ENCODE assay signal across 8 cellular contexts in the genomic region with DNA sequence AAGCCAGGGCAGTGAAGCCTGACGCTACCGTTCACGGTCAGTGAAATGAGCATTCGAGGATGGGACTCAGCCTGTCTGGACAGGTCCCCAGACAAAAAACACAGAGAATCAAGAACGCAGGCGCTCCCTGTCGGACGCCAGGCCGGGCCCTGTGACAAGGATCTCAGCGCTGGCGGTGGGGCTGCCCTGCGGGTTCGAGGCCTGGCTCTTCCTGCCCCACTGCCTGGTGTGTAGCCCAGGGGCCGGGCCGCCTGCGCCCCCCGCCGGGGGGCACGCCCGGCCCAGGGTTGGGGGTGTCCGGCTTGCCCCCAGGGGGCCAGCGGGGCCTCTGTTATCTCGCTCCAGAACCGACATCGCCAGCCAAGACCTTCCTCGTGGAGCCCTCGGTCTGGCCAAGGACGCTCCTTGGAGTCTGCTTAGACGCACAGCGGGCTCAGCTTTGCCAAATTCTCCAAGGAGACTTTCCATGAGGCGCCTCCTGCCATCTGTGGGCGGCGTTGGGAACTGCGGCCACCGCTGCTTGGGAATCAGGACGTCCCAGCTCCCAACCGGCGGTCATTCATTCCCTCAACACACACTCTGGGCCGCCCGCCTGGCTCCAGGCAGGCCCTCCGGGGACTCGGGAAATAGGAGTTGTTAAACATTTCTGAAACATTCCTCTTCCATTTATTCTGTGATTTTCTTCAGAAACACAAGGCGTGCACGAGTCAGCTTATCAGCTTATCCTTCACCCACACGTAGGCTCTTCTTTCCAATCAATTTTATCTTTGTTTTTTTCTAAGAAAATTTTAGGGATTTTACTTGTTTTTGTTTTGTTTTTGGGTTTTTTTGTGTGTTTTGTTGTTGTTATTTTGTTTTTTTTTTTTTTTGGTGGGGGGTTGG. TPM values are rescaled to one million over a fixed set of nuclear protein-coding genes. Genes with fewer than 3 reads are reported as not detected.
A peak's percentile ranks its signal among the peaks of the same experiment; 100 is the strongest.
DNase-seq lines count a peak whose midpoint lies in the region; ATAC-seq and TF ChIP-seq lines count a peak whose summit lies in the region.

No MANE protein-coding gene starts in this region.

- TF ChIP-seq POLR2A in suprapubic skin (IDR thresholded peaks at IDR 0.05), result no peak

- ATAC-seq in HG02678 (IDR thresholded peaks at IDR 0.05; ENCODE audit: unreplicated experiment), result no peak

- in situ Hi-C loops in GM13976 (cut with MboI; ENCODE audit: low sequenced_read_pairs, unreplicated experiment), result no loop called here

- TF ChIP-seq CTCF in GM13976 (IDR thresholded peaks at IDR 0.05; ENCODE audit: borderline replicate concordance, control extremely low read depth, extremely low read depth, insufficient read depth, missing control alignments) (peak; percentile 14), suprapubic skin (IDR thresholded peaks at IDR 0.05) (peak; percentile 86 to 96)

- DNase-seq in GM13976 (ENCODE audit: low spot score) (no peak), NCI-H460 (ENCODE audit: extremely low read depth, low read depth) (peak; percentile 77), cerebellum (ENCODE audit: low spot score) (peak; percentile 63), kidney glomerular epithelial cell (lab: John Stamatoyannopoulos, UW) (peak; percentile 63), suprapubic skin (ENCODE audit: low spot score in 2 of 2) (peak; percentile 92 to 93), COLO829 (ENCODE audit: low spot score) (no peak)

- peaks cover 0 to 26% (median 3%) of the 10 kb centered on the region in 10 experiments; a peak in 11 of 20 replicates for H3K4me1 ChIP-seq in BLaER1 treated with 17β-estradiol and CSF1 and Interleukin-3, amounts not matched to agents 10 nM and 100 nM
- peaks cover 13% of the 10 kb centered on the region for H3K4me1 ChIP-seq in suprapubic skin

- peaks cover 0 to 7% (median 0%) of the 10 kb centered on the region in 11 experiments; a peak in 3 of 22 replicates for H3K27me3 ChIP-seq in BLaER1 treated with 17β-estradiol and CSF1 and Interleukin-3, amounts not matched to agents 10 nM and 100 nM
- H3K27me3 ChIP-seq in suprapubic skin, result peaks cover 46% of the 10 kb centered on the region

- no peaks in the 10 kb centered on the region for H3K36me3 ChIP-seq in BLaER1 treated with 17β-estradiol and CSF1 and Interleukin-3, amounts not matched to agents 10 nM and 100 nM
- H3K36me3 ChIP-seq in suprapubic skin, result no peaks in the 10 kb centered on the region

- H3K9ac ChIP-seq in BLaER1 treated with 17β-estradiol and CSF1 and Interleukin-3, amounts not matched to agents 10 nM and 100 nM, result no peak overlapping the region

- H3K4me3 ChIP-seq in BLaER1 treated with 17β-estradiol and CSF1 and Interleukin-3, amounts not matched to agents 10 nM and 100 nM, result no peak overlapping the region
- H3K4me3 ChIP-seq in suprapubic skin, result no peak overlapping the region

- WGBS in suprapubic skin, result 14% methylated on average over 22 of the region's 45 CpGs

- H3K9me3 ChIP-seq in BLaER1 treated with 17β-estradiol and CSF1 and Interleukin-3, amounts not matched to agents 10 nM and 100 nM (replicated peaks in 1 of 11), result no peaks in the 10 kb centered on the region
- no peaks in the 10 kb centered on the region for H3K9me3 ChIP-seq in suprapubic skin

- H3K27ac ChIP-seq in BLaER1 treated with 17β-estradiol and CSF1 and Interleukin-3, amounts not matched to agents 10 nM and 100 nM, result no peak overlapping the region
- no peak overlapping the region for H3K27ac ChIP-seq in suprapubic skin

- no peaks in the 10 kb centered on the region for H4K20me1 ChIP-seq in BLaER1 treated with 17β-estradiol and CSF1 and Interleukin-3, amounts not matched to agents 10 nM and 100 nM

- peak overlapping the region in 9 of 11 experiments; percentile 13 to 52 (median 35); a peak in 11 of 22 replicates for H3K4me2 ChIP-seq in BLaER1 treated with 17β-estradiol and CSF1 and Interleukin-3, amounts not matched to agents 10 nM and 100 nM

- TF ChIP-seq EP300 in suprapubic skin (IDR thresholded peaks at IDR 0.05), result no peak

RNA-seq across cellular contexts. Expression of a gene that starts 11.3 kb away (rescaled TPM):
- 1.4 and 1.8 TPM in 2 replicates for total RNA-seq in NCI-H460 (2014; rRNA removed; shearing (Covaris generic))
- 0.49 and 1.5 TPM in 2 replicates for polyA plus RNA-seq in NCI-H460 (2014; cell fraction: nucleus; rRNA removed)
- total RNA-seq in cerebellum (0.18 TPM), suprapubic skin (10 to 100 TPM; 38.6 to 59.5 (median 50.0) TPM)

Comparison
In these comparisons a context has a peak if more than half of its experiments do, and no peak if none do; other contexts are left out.
1. DNase-seq: peak in NCI-H460 (single experiment), cerebellum (single experiment), kidney glomerular epithelial cell (single experiment) and suprapubic skin (2 of 2); none in GM13976 (single experiment) and COLO829 (single experiment).
2. RNA of a gene that starts 11.3 kb away (total RNA-seq): 38.6 to 59.5 TPM in suprapubic skin; 1.4 to 1.8 TPM in NCI-H460 and 0.18 TPM in cerebellum (single experiment); every median in the first group is over 10 times any median in the second.